8 cellular contexts compared by ENCODE assay signal in genomic region chr19:49150106-49150943, GRCh38. TPM values are rescaled to one million over a fixed set of nuclear protein-coding genes. Genes with fewer than 3 reads are reported as not detected.
DNase-seq lines count a peak whose midpoint lies in the region; ATAC-seq, FAIRE-seq and TF ChIP-seq lines count a peak whose summit lies in the region.

No MANE protein-coding gene starts in this region.

- peaks cover 7% of the 10 kb centered on the region for H3K4me1 ChIP-seq in iPS-18a (ENCODE audit: control insufficient read depth, low read depth, low read length)

- no peak for TF ChIP-seq CTCF in bronchial epithelial cell (IDR thresholded peaks at IDR 0.05; ENCODE audit: insufficient read depth, low read length, severe bottlenecking)

- H3K27me3 ChIP-seq in bronchial epithelial cell (ENCODE audit: control insufficient read depth, insufficient read depth, low read length) (no peaks in the 10 kb centered on the region), iPS-18a (ENCODE audit: control insufficient read depth, insufficient read depth, low read length) (peaks cover 15% of the 10 kb centered on the region)

- peak overlapping the region; percentile 67 for H3K4me3 ChIP-seq in bronchial epithelial cell (ENCODE audit: low read depth, low read length)
- H3K4me3 ChIP-seq in iPS-18a (ENCODE audit: low read length) = peak overlapping the region; percentile 97

- FAIRE-seq in bronchial epithelial cell (lab: Jason Lieb, UNC) = no peak

- no peaks in the 10 kb centered on the region for H3K36me3 Mint-ChIP-seq in T-helper 1 cell treated with Interleukin-12 subunit alpha and Interleukin-12 subunit beta and Interleukin-4 antibody, amounts not matched to agents 30 μg/mL and 1 μg/mL, for 36 hours (ENCODE audit: low read depth)

- H3K9ac ChIP-seq in iPS-18a (ENCODE audit: low read length) = peak overlapping the region; percentile 82

- H3K9me3 ChIP-seq in iPS-18a (ENCODE audit: control insufficient read depth, low read depth, low read length) = no peaks in the 10 kb centered on the region

- H3K4me1 Mint-ChIP-seq in T-helper 1 cell treated with Interleukin-12 subunit alpha and Interleukin-12 subunit beta and Interleukin-4 antibody, amounts not matched to agents 30 μg/mL and 1 μg/mL, for 36 hours (ENCODE audit: low read depth) = peaks cover 25% of the 10 kb centered on the region

- H3K27me3 Mint-ChIP-seq in T-helper 1 cell treated with Interleukin-12 subunit alpha and Interleukin-12 subunit beta and Interleukin-4 antibody, amounts not matched to agents 30 μg/mL and 1 μg/mL, for 36 hours (ENCODE audit: low read depth) = peaks cover 85% of the 10 kb centered on the region

- H3K9me3 Mint-ChIP-seq in T-helper 1 cell treated with Interleukin-12 subunit alpha and Interleukin-12 subunit beta and Interleukin-4 antibody, amounts not matched to agents 30 μg/mL and 1 μg/mL, for 36 hours = no peaks in the 10 kb centered on the region

- peak overlapping the region; percentile 17 for H3K27ac ChIP-seq in iPS-18a (ENCODE audit: low read length)

- peak; percentile 28 to 33 for DNase-seq in activated CD4-positive, alpha-beta T cell treated with anti-CD3 and anti-CD28 coated beads for 4 hours
- DNase-seq in activated CD4-positive, alpha-beta T cell treated with anti-CD3 and anti-CD28 coated beads, Interleukin-2, amount 50 U/mL, for 1 hour = no peak
- DNase-seq in NCI-H187 (lab: John Stamatoyannopoulos, UW) (peak; percentile 90 to 96), bronchial epithelial cell (ENCODE audit: low read depth) (peak; percentile 33), retina (peak; percentile 99)

- ATAC-seq in HG03439 (IDR thresholded peaks at IDR 0.05; ENCODE audit: unreplicated experiment) = no peak

- no peak overlapping the region for H3K27ac Mint-ChIP-seq in T-helper 1 cell treated with Interleukin-12 subunit alpha and Interleukin-12 subunit beta and Interleukin-4 antibody, amounts not matched to agents 30 μg/mL and 1 μg/mL, for 36 hours

- H3K4me3 Mint-ChIP-seq in T-helper 1 cell treated with Interleukin-12 subunit alpha and Interleukin-12 subunit beta and Interleukin-4 antibody, amounts not matched to agents 30 μg/mL and 1 μg/mL, for 36 hours = peak overlapping the region; percentile 83

- H3K36me3 ChIP-seq in bronchial epithelial cell (ENCODE audit: control insufficient read depth, insufficient read depth, low read length) (no peaks in the 10 kb centered on the region), iPS-18a (ENCODE audit: control insufficient read depth, low read depth, low read length) (no peaks in the 10 kb centered on the region)

RNA-seq across cellular contexts. Expression of gene HRC, which starts 4.9 kb away (rescaled TPM):
- total RNA-seq in bronchial epithelial cell = not detected in 2 replicates

RNA-seq across cellular contexts. Expression of gene TRPM4, which starts 7.3 kb away (rescaled TPM):
- total RNA-seq in bronchial epithelial cell = 11.1 and 18.6 TPM in 2 replicates

RNA-seq across cellular contexts. Expression of gene PPFIA3, which starts 31.0 kb away (rescaled TPM):
- 1.3 and 2.2 TPM in 2 replicates for total RNA-seq in bronchial epithelial cell

RNA-seq across cellular contexts. Expression of gene C19orf73, which starts 31.4 kb away (rescaled TPM):
- total RNA-seq in bronchial epithelial cell = 0.53 and 1.9 TPM in 2 replicates

RNA-seq across cellular contexts. Expression of gene LIN7B, which starts 36.2 kb away (rescaled TPM):
- total RNA-seq in bronchial epithelial cell = 3.2 and 6.5 TPM in 2 replicates
